In the genomic region with DNA sequence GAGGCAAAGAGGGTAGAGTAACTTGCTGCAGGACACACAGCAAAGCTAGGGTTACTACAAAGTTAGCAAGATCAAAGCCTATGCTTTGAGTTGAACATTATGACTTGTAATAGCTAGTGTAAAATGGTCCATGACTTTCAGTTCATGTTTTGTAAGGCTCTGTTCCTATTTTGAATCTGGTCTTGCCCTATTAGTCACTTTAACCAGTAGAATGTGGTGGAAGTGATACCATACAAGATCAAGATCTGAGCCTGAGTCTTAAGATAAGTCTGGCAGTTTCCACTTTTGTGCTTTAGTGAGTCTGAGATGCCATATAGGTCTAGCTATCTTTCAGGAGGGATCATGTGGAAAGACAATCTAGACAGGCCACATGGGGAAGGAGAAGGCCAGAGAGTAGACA, we compare ENCODE assay signal across 12 cellular contexts.
A peak's percentile ranks its signal among the peaks of the same experiment; 100 is the strongest.
DNase-seq lines count a peak whose midpoint lies in the region; ATAC-seq and TF ChIP-seq lines count a peak whose summit lies in the region.
"Had no signal": no experiment of that assay in that cellular context is flagged by ENCODE, and none has a peak within 500 bp of the region (broad histone marks: within the 10 kb centered on the region; RNA-seq: fewer than 3 reads in every experiment).

No MANE protein-coding gene starts in this region.

- H3K9me3 Mint-ChIP-seq in activated CD4-positive, alpha-beta T cell treated with anti-CD3 and anti-CD28 coated beads, Interleukin-2, amount 10 ng/mL, durations not matched to agents 7 days and 5 days, result peaks cover 3% of the 10 kb centered on the region

- DNase-seq in GM06990 (ENCODE audit: extremely low read depth, insufficient read length) (peak; percentile 6), GM20000 (ENCODE audit: low spot score) (peak; percentile 4), NOMO-1 (lab: John Stamatoyannopoulos, UW; ENCODE audit: unreplicated experiment in 2 of 2) (peak; percentile 67 to 95), tibial nerve (ENCODE audit: low spot score in 2 of 2) (no peak)
- DNase-seq in activated effector memory CD4-positive, alpha-beta T cell treated with Interleukin-2 at 50 U/mL for 16 hours, result no peak
- no peak for DNase-seq in activated CD4-positive, alpha-beta T cell treated with anti-CD3 and anti-CD28 coated beads, Interleukin-2, amount 10 ng/mL, durations not matched to agents 7 days and 5 days
- no peak for DNase-seq in effector CD8-positive, alpha-beta T cell (lab: John Stamatoyannopoulos, UW)
- DNase-seq: activated CD4-positive, alpha-beta memory T cell treated with anti-CD3 and anti-CD28 coated beads for 36 hours; NCI-H1105 treated with DMSO at 0.1 percent for 48 hours; stimulated activated CD4-positive, alpha-beta T cell treated with anti-CD3 and anti-CD28 coated beads, Interleukin-2, amount 100 ng/mL, for 48 hours; transverse colon had no signal

- TF ChIP-seq POLR2A in tibial nerve (IDR thresholded peaks at IDR 0.05), result no peak

- no peaks in the 10 kb centered on the region for H3K27me3 Mint-ChIP-seq in activated CD4-positive, alpha-beta T cell treated with anti-CD3 and anti-CD28 coated beads, Interleukin-2, amount 10 ng/mL, durations not matched to agents 7 days and 5 days
- H3K27me3 Mint-ChIP-seq: activated CD4-positive, alpha-beta memory T cell treated with anti-CD3 and anti-CD28 coated beads for 36 hours had no signal

- CTCF ChIA-PET in activated CD4-positive, alpha-beta T cell treated with anti-CD3 and anti-CD28 coated beads, Interleukin-2, amount 10 ng/mL, durations not matched to agents 7 days and 5 days (lab: Charles Lee), result no interaction called here

- H3K27me3 ChIP-seq in GM06990 (replicated peaks; ENCODE audit: control insufficient read depth, insufficient read depth, low read length) (no peaks in the 10 kb centered on the region), tibial nerve (no peaks in the 10 kb centered on the region)
- H3K27me3 ChIP-seq: transverse colon had no signal

- H3K27ac Mint-ChIP-seq in activated CD4-positive, alpha-beta T cell treated with anti-CD3 and anti-CD28 coated beads, Interleukin-2, amount 10 ng/mL, durations not matched to agents 7 days and 5 days, result no peak overlapping the region
- H3K27ac Mint-ChIP-seq: activated CD4-positive, alpha-beta memory T cell treated with anti-CD3 and anti-CD28 coated beads for 36 hours had no signal

- no peaks in the 10 kb centered on the region for H3K9me3 ChIP-seq in tibial nerve
- H3K9me3 ChIP-seq: transverse colon had no signal

- ATAC-seq in HG03025 (IDR thresholded peaks at IDR 0.05; ENCODE audit: low FRiP score, unreplicated experiment), result peak; percentile 100

- no peaks in the 10 kb centered on the region for H3K36me3 Mint-ChIP-seq in activated CD4-positive, alpha-beta T cell treated with anti-CD3 and anti-CD28 coated beads, Interleukin-2, amount 10 ng/mL, durations not matched to agents 7 days and 5 days (ENCODE audit: low read depth)
- H3K36me3 Mint-ChIP-seq: activated CD4-positive, alpha-beta memory T cell treated with anti-CD3 and anti-CD28 coated beads for 36 hours had no signal

- no peak overlapping the region for H3K27ac ChIP-seq in tibial nerve
- H3K27ac ChIP-seq: transverse colon had no signal

- TF ChIP-seq EP300 in tibial nerve (IDR thresholded peaks at IDR 0.05), result no peak

- POLR2A ChIA-PET in activated CD4-positive, alpha-beta T cell treated with anti-CD3 and anti-CD28 coated beads, Interleukin-2, amount 10 ng/mL, durations not matched to agents 7 days and 5 days (lab: Charles Lee), result no interaction called here

- no peaks in the 10 kb centered on the region for H3K4me1 Mint-ChIP-seq in activated CD4-positive, alpha-beta T cell treated with anti-CD3 and anti-CD28 coated beads, Interleukin-2, amount 10 ng/mL, durations not matched to agents 7 days and 5 days

- H3K4me3 ChIP-seq in GM06990 (replicated peaks; ENCODE audit: low read depth, low read length) (no peak overlapping the region), tibial nerve (no peak overlapping the region)
- H3K4me3 ChIP-seq: transverse colon had no signal

- no peak for TF ChIP-seq CTCF in GM06990 (IDR thresholded peaks at IDR 0.05; ENCODE audit: insufficient read depth, low read length, poor library complexity, severe bottlenecking)
- TF ChIP-seq CTCF in GM20000 (IDR thresholded peaks at IDR 0.05; ENCODE audit: extremely low read depth, missing control alignments), result no peak
- TF ChIP-seq CTCF in tibial nerve (IDR thresholded peaks at IDR 0.05), result no peak

- no peaks in the 10 kb centered on the region for H3K36me3 ChIP-seq in GM06990 (ENCODE audit: control insufficient read depth, insufficient read depth, low read length)
- H3K36me3 ChIP-seq in tibial nerve, result no peaks in the 10 kb centered on the region
- H3K36me3 ChIP-seq: transverse colon had no signal

- H3K4me3 Mint-ChIP-seq in activated CD4-positive, alpha-beta T cell treated with anti-CD3 and anti-CD28 coated beads, Interleukin-2, amount 10 ng/mL, durations not matched to agents 7 days and 5 days, result no peak overlapping the region
- H3K4me3 Mint-ChIP-seq: activated CD4-positive, alpha-beta memory T cell treated with anti-CD3 and anti-CD28 coated beads for 36 hours had no signal

- peaks cover 0 to under 1% (median 0%) of the 10 kb centered on the region in 4 donors for H3K4me1 ChIP-seq in tibial nerve
- H3K4me1 ChIP-seq: transverse colon had no signal

Comparison
In these comparisons a context has a peak if more than half of its experiments do, and no peak if none do; other contexts are left out.
1. DNase-seq: peak in GM06990 (single experiment), GM20000 (single experiment) and NOMO-1 (2 of 2); none in activated effector memory CD4-positive, alpha-beta T cell treated with Interleukin-2 at 50 U/mL for 16 hours (single experiment), activated CD4-positive, alpha-beta T cell treated with anti-CD3 and anti-CD28 coated beads, Interleukin-2, amount 10 ng/mL, durations not matched to agents 7 days and 5 days (single experiment), effector CD8-positive, alpha-beta T cell (single experiment) and tibial nerve (0 of 2).